Comparison of ENCODE assay signal across 8 cellular contexts in genomic region chr11:925158-925495, GRCh38. TPM values are rescaled to one million over a fixed set of nuclear protein-coding genes. Genes with fewer than 3 reads are reported as not detected.
DNase-seq lines count a peak whose midpoint lies in the region; ATAC-seq and TF ChIP-seq lines count a peak whose summit lies in the region.

No MANE protein-coding gene starts in this region.

- H3K27me3 ChIP-seq in CD8-positive, alpha-beta memory T cell (ENCODE audit: insufficient read depth, low read length, poor library complexity, severe bottlenecking) = no peaks in the 10 kb centered on the region
- H3K27me3 ChIP-seq in NT2/D1 (ENCODE audit: insufficient read depth, insufficient read length) = no peaks in the 10 kb centered on the region
- H3K27me3 ChIP-seq in esophagus squamous epithelium = no peaks in the 10 kb centered on the region
- no peaks in the 10 kb centered on the region for H3K27me3 ChIP-seq in ovary

- peak in 1 of 5 donors; percentile 59 for DNase-seq in CD8-positive, alpha-beta memory T cell
- DNase-seq in NT2/D1 (ENCODE audit: low read depth, low spot score) = no peak
- no peak for DNase-seq in esophagus squamous epithelium (lab: John Stamatoyannopoulos, UW)
- DNase-seq in ovary = peak in 4 of 5 donors; percentile 34 to 70 (median 48)
- DNase-seq in SHP77 treated with DMSO at 0.1 percent for 48 hours (lab: John Stamatoyannopoulos, UW) = no peak
- DNase-seq in NCI-H1436 (lab: John Stamatoyannopoulos, UW) = no peak
- DNase-seq in NCI-H510A (lab: John Stamatoyannopoulos, UW) = no peak

- no peak for TF ChIP-seq CTCF in esophagus squamous epithelium (IDR thresholded peaks at IDR 0.05)
- TF ChIP-seq CTCF in ovary (IDR thresholded peaks at IDR 0.05) = no peak

- no peak for ATAC-seq in HG02973 (IDR thresholded peaks at IDR 0.05; ENCODE audit: unreplicated experiment)

- H3K9ac ChIP-seq in NT2/D1 (ENCODE audit: insufficient read length, low read depth) = peak overlapping the region; percentile 74

- H3K9me3 ChIP-seq in CD8-positive, alpha-beta memory T cell (ENCODE audit: low read length) = no peaks in the 10 kb centered on the region
- H3K9me3 ChIP-seq in NT2/D1 (ENCODE audit: insufficient read depth, low read length) = no peaks in the 10 kb centered on the region
- no peaks in the 10 kb centered on the region for H3K9me3 ChIP-seq in esophagus squamous epithelium
- H3K9me3 ChIP-seq in ovary = no peaks in the 10 kb centered on the region

- H3K4me1 ChIP-seq in CD8-positive, alpha-beta memory T cell (ENCODE audit: insufficient read depth, low read length) = peaks cover 38% of the 10 kb centered on the region
- H3K4me1 ChIP-seq in NT2/D1 (ENCODE audit: insufficient read depth, insufficient read length) = peaks cover 22% of the 10 kb centered on the region
- H3K4me1 ChIP-seq in esophagus squamous epithelium = peaks cover 13 to 50% (median 16%) of the 10 kb centered on the region in 3 donors
- peaks cover 7% of the 10 kb centered on the region for H3K4me1 ChIP-seq in ovary (ENCODE audit: insufficient read depth)

- WGBS in esophagus squamous epithelium, 2 donors = 65% methylated on average over 9 of the region's 28 CpGs; no CpG with 5 or more reads in 1 of the 2 donors
- WGBS in ovary, 3 donors = 14 to 28% (median 14%) methylated on average over 18 to 28 of the region's 28 CpGs

- no peak for TF ChIP-seq EP300 in ovary (IDR thresholded peaks at IDR 0.05)

- peaks cover 30 to 39% (median 30%) of the 10 kb centered on the region in 3 donors for H3K4me1 Mint-ChIP-seq in CD8-positive, alpha-beta memory T cell

- no peaks in the 10 kb centered on the region for H3K9me3 Mint-ChIP-seq in CD8-positive, alpha-beta memory T cell

- H3K27me3 Mint-ChIP-seq in CD8-positive, alpha-beta memory T cell = peaks cover 0 to 1% of the 10 kb centered on the region in 2 donors

- no peak overlapping the region for H3K4me3 ChIP-seq in CD8-positive, alpha-beta memory T cell (ENCODE audit: low read length)
- H3K4me3 ChIP-seq in NT2/D1 (ENCODE audit: insufficient read length, low read depth) (peak overlapping the region; percentile 11), esophagus squamous epithelium (peak overlapping the region; percentile 79 to 100 (median 88)), ovary (peak overlapping the region; percentile 99)

- H3K36me3 ChIP-seq in CD8-positive, alpha-beta memory T cell (ENCODE audit: insufficient read depth, low read length) = no peaks in the 10 kb centered on the region
- H3K36me3 ChIP-seq in NT2/D1 (ENCODE audit: insufficient read depth, insufficient read length, low read length) = peaks cover 29% of the 10 kb centered on the region
- H3K36me3 ChIP-seq in esophagus squamous epithelium = peaks cover 0 to 25% (median 0%) of the 10 kb centered on the region in 3 donors
- H3K36me3 ChIP-seq in ovary = no peaks in the 10 kb centered on the region

- CTCF ChIA-PET in CD8-positive, alpha-beta memory T cell (lab: Charles Lee) = interaction anchor here (1.1 to 1.8 kb wide), 4 partner anchors 10 to 127 kb away, joined by 3 to 7 read pairs (median 4); no protein-coding TSS in a partner anchor

- H3K27ac ChIP-seq in CD8-positive, alpha-beta memory T cell (ENCODE audit: low read depth, low read length) = peak overlapping the region; percentile 47
- H3K27ac ChIP-seq in esophagus squamous epithelium (peak overlapping the region; percentile 60 to 97 (median 92)), ovary (peak overlapping the region; percentile 66 to 91)

- H3K36me3 Mint-ChIP-seq in CD8-positive, alpha-beta memory T cell = peaks cover 0 to 1% (median 0%) of the 10 kb centered on the region in 3 donors

- POLR2A ChIA-PET in CD8-positive, alpha-beta memory T cell (lab: Charles Lee) = no interaction called here

- TF ChIP-seq POLR2A in esophagus squamous epithelium (IDR thresholded peaks at IDR 0.05) = no peak
- no peak for TF ChIP-seq POLR2A in ovary (IDR thresholded peaks at IDR 0.05)

- no peak overlapping the region for H3K27ac Mint-ChIP-seq in CD8-positive, alpha-beta memory T cell

- intact Hi-C loops in esophagus squamous epithelium (cut with DNase I) (loop anchor here (5.0 kb wide), 1 partner anchor 127 kb away; no protein-coding TSS in a partner anchor), ovary (cut with DNase I) (loop anchor here in 1 of 4 donors (5.0 kb wide), 1 partner anchor 112 kb away; the partner anchor contains the start of gene MUC6)

- H3K4me3 Mint-ChIP-seq in CD8-positive, alpha-beta memory T cell = no peak overlapping the region

RNA-seq across cellular contexts. Expression of gene AP2A2, which starts 0.5 kb away (rescaled TPM):
- total RNA-seq in CD8-positive, alpha-beta memory T cell = 10 to 100 TPM; 38.8 to 42.8 TPM
- polyA plus RNA-seq in CD8-positive, alpha-beta memory T cell = 13.9 TPM
- 10 to 100 TPM; 19.8 to 48.6 (median 28.5) TPM for total RNA-seq in esophagus squamous epithelium
- total RNA-seq in ovary = 10 to 100 TPM; 27.7 to 80.1 (median 54.0) TPM
- polyA plus RNA-seq in ovary = 100 to 1,000 TPM in 1 of 2 donors, 10 to 100 TPM in 1; 31.1 to 151 TPM

RNA-seq across cellular contexts. Expression of gene CHID1, which starts 14.5 kb away (rescaled TPM):
- total RNA-seq in CD8-positive, alpha-beta memory T cell = 10 to 100 TPM; 87.2 to 94.1 TPM
- 57.1 TPM for polyA plus RNA-seq in CD8-positive, alpha-beta memory T cell
- total RNA-seq in esophagus squamous epithelium (10 to 100 TPM; 58.2 to 63.4 (median 61.3) TPM), ovary (10 to 100 TPM; 62.2 to 90.7 (median 75.7) TPM)
- polyA plus RNA-seq in ovary = 10 to 100 TPM; 41.0 to 68.1 TPM

Comparison
In these comparisons a context has a peak if more than half of its experiments do, and no peak if none do; other contexts are left out.
1. DNase-seq: peak in ovary (4 of 5); none in NT2/D1 (single experiment), esophagus squamous epithelium (single experiment), SHP77 treated with DMSO at 0.1 percent for 48 hours (single experiment), NCI-H1436 (single experiment) and NCI-H510A (single experiment).
2. Peak in every context shown above with its lines, with median percentiles within 50 percentile points of each other: H3K27ac ChIP-seq.